ENCODE assay signal across 21 cellular contexts in the genomic region with DNA sequence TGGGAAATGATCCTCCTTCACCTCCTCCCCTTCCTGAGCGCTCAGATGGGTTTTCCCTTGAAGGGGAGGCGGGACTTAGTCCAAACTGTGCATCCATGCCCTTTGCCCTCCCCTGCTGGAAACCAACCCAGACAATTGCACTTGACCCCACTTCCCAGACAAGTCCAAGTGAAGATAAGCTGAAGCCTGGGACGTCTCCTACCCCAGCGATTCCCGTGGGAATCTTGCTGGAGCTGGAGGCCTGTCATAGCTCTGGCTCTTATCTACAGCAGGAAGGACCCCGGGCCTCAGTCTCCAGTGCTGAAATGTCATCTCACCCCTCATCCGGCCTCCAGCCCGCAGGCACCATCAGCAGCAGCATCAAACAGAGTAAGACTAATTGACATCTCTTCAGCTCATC. TPM values are rescaled to one million over a fixed set of nuclear protein-coding genes. Genes with fewer than 3 reads are reported as not detected.
DNase-seq lines count a peak whose midpoint lies in the region; ATAC-seq and TF ChIP-seq lines count a peak whose summit lies in the region.
"Had no signal": no experiment of that assay in that cellular context is flagged by ENCODE, and none has a peak within 500 bp of the region (broad histone marks: within the 10 kb centered on the region; RNA-seq: fewer than 3 reads in every experiment).

No MANE protein-coding gene starts in this region.

- H3K4me2 ChIP-seq in mesenchymal stem cell (ENCODE audit: low read length, poor library complexity, severe bottlenecking) = no peak overlapping the region
- no peak overlapping the region for H3K4me2 ChIP-seq in Karpas-422 (ENCODE audit: low read depth, low read length, poor library complexity, severe bottlenecking)

- no peak overlapping the region for H4K8ac ChIP-seq in mesenchymal stem cell (ENCODE audit: low read length)

- TF ChIP-seq CTCF in transverse colon (IDR thresholded peaks at IDR 0.05) = no peak

- TF ChIP-seq EP300 in transverse colon (IDR thresholded peaks at IDR 0.05; ENCODE audit: low read depth) = no peak

- peaks cover 86 to 88% of the 10 kb centered on the region in 2 experiments for H3K27me3 ChIP-seq in mesenchymal stem cell (ENCODE audit: control insufficient read depth in 1 of 2, insufficient read depth in 1 of 2, low read length in 2 of 2)
- no peaks in the 10 kb centered on the region for H3K27me3 ChIP-seq in Karpas-422 (ENCODE audit: low read length)
- H3K27me3 ChIP-seq in transverse colon = peaks cover 34% of the 10 kb centered on the region

- H3K4me1 ChIP-seq in mesenchymal stem cell (ENCODE audit: control insufficient read depth, insufficient read depth, low read depth, low read length) = no peaks in the 10 kb centered on the region
- H3K4me1 ChIP-seq in Karpas-422 (ENCODE audit: low read length) = no peaks in the 10 kb centered on the region
- H3K4me1 ChIP-seq in transverse colon = no peaks in the 10 kb centered on the region

- no peak overlapping the region for H2BK12ac ChIP-seq in mesenchymal stem cell (ENCODE audit: low read length in 2 of 2)

- H3K9me3 ChIP-seq in mesenchymal stem cell (ENCODE audit: control insufficient read depth, low read length) (no peaks in the 10 kb centered on the region), Karpas-422 (ENCODE audit: low read length) (no peaks in the 10 kb centered on the region), transverse colon (no peaks in the 10 kb centered on the region)
- H3K9me3 ChIP-seq: SJCRH30 had no signal

- TF ChIP-seq POLR2A in transverse colon (IDR thresholded peaks at IDR 0.05) = no peak

- H3K27ac ChIP-seq in mesenchymal stem cell (ENCODE audit: low read length, poor library complexity, severe bottlenecking) (no peak overlapping the region), Karpas-422 (ENCODE audit: low read length) (no peak overlapping the region), transverse colon (no peak overlapping the region)
- H3K27ac ChIP-seq: RWPE1, SJCRH30 had no signal

- H3K79me1 ChIP-seq in mesenchymal stem cell (replicated peaks; ENCODE audit: low read length, poor library complexity, severe bottlenecking) = no peaks in the 10 kb centered on the region

- H3K9me2 ChIP-seq in Karpas-422 (replicated peaks; ENCODE audit: insufficient read depth, low read length) = no peaks in the 10 kb centered on the region

- DNase-seq in Right ventricle myocardium superior = peak; percentile 40
- DNase-seq in cardiac septum (ENCODE audit: low spot score) = no peak
- DNase-seq in left ventricle myocardium superior = no peak
- DNase-seq in mesenchymal stem cell = peak; percentile 92
- no peak for DNase-seq in A172 (ENCODE audit: low spot score)
- no peak for DNase-seq in Karpas-422
- DNase-seq in transverse colon = no peak
- DNase-seq: 8988T, AML-193, DMS 273 treated with DMSO at 0.1 percent for 48 hours, DMS79 treated with DMSO at 0.1 percent for 48 hours, NCI-H1092 treated with DMSO at 0.1 percent for 48 hours, NCI-H1436 treated with DMSO at 0.1 percent for 48 hours, NCI-H2029, NCI-H2227 treated with DMSO at 0.1 percent for 48 hours, NCI-H510A treated with DMSO at 0.1 percent for 48 hours, NCI-H748 treated with DMSO at 0.1 percent for 48 hours, SJCRH30 had no signal

- H3K14ac ChIP-seq in mesenchymal stem cell (ENCODE audit: low read length in 2 of 2) = no peak overlapping the region

- intact Hi-C loops in Right ventricle myocardium superior (cut with DNase I) = no loop called here
- intact Hi-C loops in cardiac septum (cut with DNase I) = no loop called here
- intact Hi-C loops in left ventricle myocardium superior (cut with micrococcal nuclease) = no loop called here
- intact Hi-C loops in transverse colon (cut with DNase I; ENCODE audit: low total_unique reads) = no loop called here

- no peak overlapping the region for H2BK15ac ChIP-seq in mesenchymal stem cell (ENCODE audit: low read depth, poor library complexity, severe bottlenecking)

- no peak overlapping the region for H2AFZ ChIP-seq in mesenchymal stem cell (ENCODE audit: low read depth, low read length)
- no peak overlapping the region for H2AFZ ChIP-seq in Karpas-422 (ENCODE audit: low read length)

- no peak overlapping the region for H2AK5ac ChIP-seq in mesenchymal stem cell (ENCODE audit: low read length, severe bottlenecking)

- H3K23ac ChIP-seq in mesenchymal stem cell (ENCODE audit: low read length in 2 of 2) = no peak overlapping the region

- no peak overlapping the region for H2BK5ac ChIP-seq in mesenchymal stem cell (ENCODE audit: low read depth, low read length, poor library complexity, severe bottlenecking)

- H4K91ac ChIP-seq in mesenchymal stem cell (ENCODE audit: low read length) = no peak overlapping the region

- H3K4me3 ChIP-seq in mesenchymal stem cell (ENCODE audit: insufficient read depth in 1 of 2, low read depth in 1 of 2, low read length in 2 of 2) (no peak overlapping the region), Karpas-422 (ENCODE audit: low read length) (no peak overlapping the region), transverse colon (no peak overlapping the region)
- H3K4me3 ChIP-seq: K562, SJCRH30 had no signal

- H3K4ac ChIP-seq in mesenchymal stem cell (ENCODE audit: low read depth in 1 of 2, low read length in 2 of 2) = no peak overlapping the region

- H4K20me1 ChIP-seq in Karpas-422 (ENCODE audit: insufficient read depth, low read depth, low read length) = no peaks in the 10 kb centered on the region

- H3K36me3 ChIP-seq in mesenchymal stem cell (ENCODE audit: control insufficient read depth in 1 of 2, insufficient read depth in 2 of 2, low read depth in 1 of 2, low read length in 2 of 2) (no peaks in the 10 kb centered on the region), Karpas-422 (ENCODE audit: insufficient read depth, low read length) (no peaks in the 10 kb centered on the region), transverse colon (no peaks in the 10 kb centered on the region)
- H3K36me3 ChIP-seq: SJCRH30 had no signal

- ATAC-seq in Right ventricle myocardium superior (ENCODE audit: poor library complexity) (peak; percentile 31), left ventricle myocardium superior (peak; percentile 71)
- ATAC-seq: K562 had no signal

- H3K79me2 ChIP-seq in Karpas-422 (ENCODE audit: low read length) = no peaks in the 10 kb centered on the region

- WGBS in mesenchymal stem cell = 30% methylated on average over 8 of the region's 8 CpGs
- 71% methylated on average over 8 of the region's 8 CpGs; no CpG with 5 or more reads in 1 of the 2 donors for WGBS in transverse colon (ENCODE audit: low coverage in 1 of 2), 2 donors

- in situ Hi-C loops in transverse colon (cut with MboI; ENCODE audit: low pct_ligation_motif_present in 1 of 4, low pct_unique_long_range_greater_than_20kb in 1 of 4, low sequenced_read_pairs in 3 of 4) = no loop called here

- H3K9ac ChIP-seq in mesenchymal stem cell (ENCODE audit: low read length) (no peak overlapping the region), Karpas-422 (ENCODE audit: low read length) (no peak overlapping the region)

- no peak overlapping the region for H3K18ac ChIP-seq in mesenchymal stem cell (ENCODE audit: low read depth in 1 of 2, low read length in 2 of 2)

- no peak overlapping the region for H2BK120ac ChIP-seq in mesenchymal stem cell (ENCODE audit: low read depth, low read length)

RNA-seq across cellular contexts. Expression of gene NGFR, which starts 6.5 kb away (rescaled TPM):
- total RNA-seq in Right ventricle myocardium superior = 8.0 TPM
- total RNA-seq in cardiac septum = 9.9 TPM
- total RNA-seq in left ventricle myocardium superior = 4.1 TPM
- 12.1 TPM for polyA plus RNA-seq in mesenchymal stem cell (2013, experiment 1 of 2)
- polyA plus RNA-seq in mesenchymal stem cell (2013, experiment 2 of 2) = 11.7 TPM
- total RNA-seq in A172 (2014; rRNA removed; shearing (Covaris generic)) = 1.8 and 2.3 TPM in 2 replicates
- total RNA-seq in Karpas-422 (2014; rRNA removed; shearing (Covaris generic); ENCODE audit: low replicate concordance) = 0.07 TPM in 1 of 2 replicates, not detected in the other
- total RNA-seq in transverse colon = 10 to 100 TPM in 2 of 4 donors, 1 to 10 TPM in 2; 3.3 to 19.8 (median 8.2) TPM
- polyA plus RNA-seq: AG04450 had no signal

Comparison
In these comparisons a context has a peak if more than half of its experiments do, and no peak if none do; other contexts are left out.
1. DNase-seq: peak in Right ventricle myocardium superior (single experiment) and mesenchymal stem cell (single experiment); none in cardiac septum (single experiment), left ventricle myocardium superior (single experiment), A172 (single experiment), Karpas-422 (single experiment) and transverse colon (single experiment).